Comparison of ENCODE assay signal across 8 cellular contexts in genomic region chr9:129802833-129803678, GRCh38. TPM values are rescaled to one million over a fixed set of nuclear protein-coding genes. Genes with fewer than 3 reads are reported as not detected.
DNase-seq lines count a peak whose midpoint lies in the region; ATAC-seq and TF ChIP-seq lines count a peak whose summit lies in the region.

Gene TOR1B (plus strand): TSS chr9:129803184. CDS start chr9:129803213, 29 bp downstream.

- ATAC-seq in HG03432 (IDR thresholded peaks at IDR 0.05; ENCODE audit: unreplicated experiment) = peak; percentile 96

- DNase-seq in AG20443 (ENCODE audit: low spot score) (peak; percentile 95), NCI-H510A (lab: John Stamatoyannopoulos, UW) (peak; percentile 77), cerebellum (ENCODE audit: low spot score) (peak; percentile 97), kidney epithelial cell (ENCODE audit: low read depth) (peak; percentile 49)
- peak; percentile 88 to 91 for DNase-seq in activated CD4-positive, alpha-beta T cell treated with anti-CD3 and anti-CD28 coated beads for 24 hours (ENCODE audit: low read depth in 2 of 2)
- peak; percentile 94 for DNase-seq in stimulated activated CD4-positive, alpha-beta T cell treated with anti-CD3 and anti-CD28 coated beads, Interleukin-15, amount 100 ng/mL, for 24 hours

- no peak for TF ChIP-seq CTCF in kidney epithelial cell (IDR thresholded peaks at IDR 0.05; ENCODE audit: insufficient read depth, low read length, poor library complexity, severe bottlenecking)

- TF ChIP-seq POLR2A in GM19099 (IDR thresholded peaks at IDR 0.05; ENCODE audit: extremely low read depth, insufficient read length, low read depth) = peak; percentile 79

- peak within 1 kb of the TSS; percentile 71 for H3K4me3 ChIP-seq in kidney epithelial cell (ENCODE audit: low read depth, low read length)

- peaks cover 1% of the 10 kb centered on the region for H3K36me3 ChIP-seq in kidney epithelial cell (ENCODE audit: control insufficient read depth, insufficient read depth, low read length)

- H3K27me3 ChIP-seq in kidney epithelial cell (ENCODE audit: control insufficient read depth, insufficient read depth, low read length) = no peaks in the 10 kb centered on the region

RNA-seq across cellular contexts. Expression of gene TOR1B, which starts in this region (rescaled TPM):
- total RNA-seq in cerebellum (31.8 TPM), kidney epithelial cell (32.8 and 39.5 TPM in 2 replicates)

Comparison
In these comparisons a context has a peak if more than half of its experiments do, and no peak if none do; other contexts are left out.
1. Peak in every context shown above with its lines: DNase-seq, ATAC-seq and H3K4me3 ChIP-seq.